In genomic region chr3:50850639-50851511, GRCh38 we compare ENCODE assay signal across 29 cellular contexts.
"Had no signal": no experiment of that assay in that cellular context is flagged by ENCODE, and none has a peak within 500 bp of the region (broad histone marks: within the 10 kb centered on the region; RNA-seq: fewer than 3 reads in every experiment).

No MANE protein-coding gene starts in this region.

- H3K9me3 ChIP-seq: ovary, right lobe of liver, testis, transverse colon, uterus had no signal

- H3K27me3 ChIP-seq: adrenal gland, gastroesophageal sphincter, heart left ventricle, left lung, ovary, right lobe of liver, testis, transverse colon, uterus had no signal

- ATAC-seq: gastroesophageal sphincter; heart left ventricle; left lung; lower lobe of right lung; right lobe of liver; stimulated activated naive CD8-positive, alpha-beta T cell treated with anti-CD3 and anti-CD28 coated beads, Interleukin-15, Interleukin-2, amounts not matched to agents 100 U/mL and 50 U/mL, for 24 hours had no signal

- FAIRE-seq: endothelial cell of umbilical vein, TTC549 had no signal

- H3K4me3 ChIP-seq: adrenal gland, gastroesophageal sphincter, heart left ventricle, left lung, lower lobe of right lung, ovary, right lobe of liver, testis, transverse colon, uterus had no signal

- DNase-seq: activated CD4-positive, alpha-beta memory T cell treated with anti-CD3 and anti-CD28 coated beads for 36 hours; activated CD4-positive, alpha-beta T cell treated with anti-CD3 and anti-CD28 coated beads, Interleukin-2, amount 10 ng/mL, durations not matched to agents 24 days and 14 days; activated CD4-positive, CD25-positive, alpha-beta regulatory T cell treated with anti-CD3 and anti-CD28 coated beads, Interleukin-2, amount 50 U/mL, for 72 hours; activated CD8-positive, alpha-beta memory T cell treated with anti-CD3 and anti-CD28 coated beads, Interleukin-2, amount 50 U/mL, for 4 hours; activated effector memory CD4-positive, alpha-beta T cell treated with anti-CD3 and anti-CD28 coated beads, Interleukin-2, amount 50 U/mL, for 16 hours; activated naive CD4-positive, alpha-beta T cell treated with anti-CD3 and anti-CD28 coated beads for 36 hours; activated naive CD8-positive, alpha-beta T cell treated with anti-CD3 and anti-CD28 coated beads for 36 hours; activated T-cell treated with anti-CD3 and anti-CD28 coated beads, Interleukin-2, amount 50 U/mL, for 1 hour; adrenal gland; aorta; caudate nucleus; heart left ventricle; kidney glomerular epithelial cell; lower lobe of right lung; mesendoderm; ovary; right lobe of liver; stimulated activated CD4-positive, alpha-beta T cell treated with anti-CD3 and anti-CD28 coated beads, Interleukin-12 subunit alpha, Interleukin-12 subunit beta, amount 100 ng/mL, for 4 hours; stimulated activated CD4-positive, alpha-beta T cell treated with anti-CD3 and anti-CD28 coated beads, Interleukin-4, amount 100 ng/mL, for 1 hour; stimulated activated naive CD8-positive, alpha-beta T cell treated with anti-CD3 and anti-CD28 coated beads, Interleukin-15, Interleukin-2, amounts not matched to agents 100 U/mL and 50 U/mL, for 24 hours; T-helper 9 cell; testis; transverse colon; uterus had no signal

- H3K4me1 ChIP-seq: adrenal gland, gastroesophageal sphincter, heart left ventricle, left lung, lower lobe of right lung, right lobe of liver, testis, transverse colon, uterus had no signal

- H3K36me3 ChIP-seq: adrenal gland, gastroesophageal sphincter, heart left ventricle, left lung, lower lobe of right lung, ovary, right lobe of liver, transverse colon, uterus had no signal

- H3K27ac ChIP-seq: adrenal gland, gastroesophageal sphincter, heart left ventricle, left lung, lower lobe of right lung, ovary, right lobe of liver, testis, transverse colon, uterus, VCaP had no signal
